ENCODE assay signal across 9 cellular contexts in the genomic region with DNA sequence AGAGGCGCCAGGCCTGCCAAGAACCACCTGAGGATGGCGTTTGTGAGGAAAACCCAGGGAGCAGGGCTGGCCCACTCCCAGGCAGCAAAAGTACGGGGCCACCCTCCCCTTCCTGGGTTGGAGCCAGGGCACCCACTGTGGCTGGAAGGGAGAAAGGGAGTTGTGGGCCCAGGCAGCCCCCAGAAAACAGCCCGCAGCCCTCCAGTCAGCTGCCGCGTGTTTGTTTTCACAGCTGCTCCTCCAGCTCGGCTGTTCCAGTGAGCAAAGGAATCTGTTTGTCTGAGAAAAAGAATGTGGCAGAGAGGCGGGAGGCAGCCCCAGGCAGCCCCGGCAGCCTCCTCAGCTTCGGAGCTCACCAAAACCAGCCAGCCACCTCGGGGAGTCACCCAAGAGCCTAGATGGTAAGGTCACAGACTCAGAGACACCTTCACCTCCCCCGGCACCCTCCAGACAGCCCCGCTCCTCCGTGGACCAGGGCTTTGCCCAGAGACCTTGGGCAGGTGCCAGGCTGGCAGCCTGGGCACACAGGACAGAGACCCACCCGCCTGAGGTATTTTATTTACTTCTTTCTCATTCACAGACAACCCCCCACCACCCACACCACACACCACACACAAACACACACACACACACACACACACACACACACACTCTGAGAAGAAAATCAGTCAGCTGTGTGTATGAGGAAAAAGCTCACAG.
A peak's percentile ranks its signal among the peaks of the same experiment; 100 is the strongest.
DNase-seq lines count a peak whose midpoint lies in the region; ATAC-seq, FAIRE-seq and TF ChIP-seq lines count a peak whose summit lies in the region.
"Had no signal": no experiment of that assay in that cellular context is flagged by ENCODE, and none has a peak within 500 bp of the region (broad histone marks: within the 10 kb centered on the region; RNA-seq: fewer than 3 reads in every experiment).

No MANE protein-coding gene starts in this region.

- TF ChIP-seq CTCF in astrocyte of the cerebellum (IDR thresholded peaks at IDR 0.05; ENCODE audit: low read depth, low read length, missing control alignments): no peak
- TF ChIP-seq CTCF in kidney (IDR thresholded peaks at IDR 0.05; ENCODE audit: borderline replicate concordance, extremely low read depth, insufficient read depth): no peak

- 79% methylated on average over 15 of the region's 15 CpGs for WGBS in thymus

- H3K4me3 ChIP-seq in astrocyte of the cerebellum (ENCODE audit: low read depth, low read length): no peak overlapping the region
- no peak overlapping the region for H3K4me3 ChIP-seq in kidney (ENCODE audit: low read length in 2 of 2)
- no peak overlapping the region for H3K4me3 ChIP-seq in thymus (ENCODE audit: low read length)

- intact Hi-C loops in kidney (cut with DNase I): no loop called here

- H3K9me3 ChIP-seq in kidney (ENCODE audit: control insufficient read depth in 1 of 2, low read length in 2 of 2) (no peaks in the 10 kb centered on the region), thymus (ENCODE audit: control insufficient read depth) (no peaks in the 10 kb centered on the region)

- FAIRE-seq in kidney (lab: Jason Lieb, UNC): no peak

- H3K27me3 ChIP-seq in thymus (ENCODE audit: control insufficient read depth, insufficient read depth): no peaks in the 10 kb centered on the region

- peak; percentile 46 for DNase-seq in NCI-H146 (lab: John Stamatoyannopoulos, UW)
- no peak for DNase-seq in NCI-H146 treated with DMSO at 0.1 percent for 48 hours (lab: John Stamatoyannopoulos, UW; ENCODE audit: unreplicated experiment)
- DNase-seq in astrocyte of the cerebellum (ENCODE audit: low read depth): peak; percentile 56
- DNase-seq in kidney: peak; percentile 84
- DNase-seq in activated T-cell treated with anti-CD3 and anti-CD28 coated beads, Interleukin-2, amount 50 U/mL, for 48 hours: no peak
- DNase-seq: stimulated activated CD4-positive, alpha-beta T cell treated with anti-CD3 and anti-CD28 coated beads, Interleukin-4, amount 100 ng/mL, for 1 hour had no signal

- H3K27ac ChIP-seq in kidney (ENCODE audit: low read depth in 2 of 2, low read length in 2 of 2): peak overlapping the region; percentile 63 to 74
- H3K27ac ChIP-seq in thymus (ENCODE audit: low read depth): peak overlapping the region; percentile 31

- H3K36me3 ChIP-seq in kidney (ENCODE audit: control insufficient read depth in 1 of 2, insufficient read depth in 2 of 2, low read length in 2 of 2) (no peaks in the 10 kb centered on the region), thymus (ENCODE audit: control insufficient read depth, insufficient read depth) (no peaks in the 10 kb centered on the region)

- ATAC-seq in HG02763 (IDR thresholded peaks at IDR 0.05; ENCODE audit: unreplicated experiment) (no peak), GM21423 (IDR thresholded peaks at IDR 0.05; ENCODE audit: unreplicated experiment) (no peak)

- no peak overlapping the region for H3K9ac ChIP-seq in kidney (ENCODE audit: low read length in 2 of 2)

- in situ Hi-C loops in astrocyte of the cerebellum (cut with HindIII; ENCODE audit: low sequenced_read_pairs): no loop called here

- peaks cover 12 to 15% of the 10 kb centered on the region in 2 donors for H3K4me1 ChIP-seq in kidney (ENCODE audit: control insufficient read depth in 1 of 2, insufficient read depth in 1 of 2, low read depth in 1 of 2, low read length in 2 of 2)
- peaks cover 10% of the 10 kb centered on the region for H3K4me1 ChIP-seq in thymus (ENCODE audit: control insufficient read depth, insufficient read depth, low read length)

Comparison
In these comparisons a context has a peak if more than half of its experiments do, and no peak if none do; other contexts are left out.
1. DNase-seq: peak in NCI-H146 (single experiment), astrocyte of the cerebellum (single experiment) and kidney (single experiment); none in NCI-H146 treated with DMSO at 0.1 percent for 48 hours (single experiment) and activated T-cell treated with anti-CD3 and anti-CD28 coated beads, Interleukin-2, amount 50 U/mL, for 48 hours (0 of 2).